In the genomic region with DNA sequence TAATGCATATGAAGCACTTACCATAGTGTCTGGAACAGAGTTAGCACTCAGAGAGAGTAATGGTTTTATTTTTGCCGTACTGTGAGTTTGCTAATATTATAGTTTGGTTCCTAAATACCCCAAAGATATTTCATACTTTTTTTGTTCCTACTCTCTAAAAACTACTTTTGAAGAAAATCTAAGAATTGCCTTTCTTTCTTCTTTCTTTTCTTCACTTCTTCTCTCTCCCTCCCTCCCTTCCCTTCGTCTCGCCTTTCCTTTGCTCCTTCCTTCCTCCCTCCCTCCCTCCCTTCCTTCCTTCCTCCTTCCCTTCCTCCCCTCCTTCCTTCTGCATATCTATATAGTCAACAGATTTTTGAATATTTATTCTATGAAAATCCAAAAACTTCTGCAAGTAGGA, we compare ENCODE assay signal across 29 cellular contexts.
"Had no signal": no experiment of that assay in that cellular context is flagged by ENCODE, and none has a peak within 500 bp of the region (broad histone marks: within the 10 kb centered on the region; RNA-seq: fewer than 3 reads in every experiment).

No MANE protein-coding gene starts in this region.

- DNase-seq: colonic mucosa; cortex of kidney; dermis blood vessel endothelial cell; dorsolateral prefrontal cortex; effector CD4-positive, alpha-beta T cell; effector CD8-positive, alpha-beta T cell; effector memory CD4-positive, alpha-beta T cell; effector memory CD8-positive, alpha-beta T cell; endodermal cell; erythroblast; esophagus squamous epithelium; foreskin fibroblast; foreskin keratinocyte; foreskin melanocyte; gastrocnemius medialis; glutamatergic neuron; head of caudate nucleus; heart left ventricle; heart right ventricle had no signal

- H3K9me3 ChIP-seq: colonic mucosa, esophagus muscularis mucosa, esophagus squamous epithelium, gastrocnemius medialis, gastroesophageal sphincter, heart left ventricle, heart right ventricle had no signal

- H3K4me3 Mint-ChIP-seq: dendritic cell treated with granulocyte-macrophage colony-stimulating factor and Interleukin-4, amounts not matched to agents 40 ng/mL and 50 ng/mL, for 4 days; effector memory CD8-positive, alpha-beta T cell; endodermal cell had no signal

- H3K36me3 ChIP-seq: colonic mucosa, esophagus muscularis mucosa, esophagus squamous epithelium, gastrocnemius medialis, gastroesophageal sphincter, heart left ventricle, heart right ventricle had no signal

- ATAC-seq: effector memory CD8-positive, alpha-beta T cell; esophagus mucosa; foreskin keratinocyte; gastrocnemius medialis; gastroesophageal sphincter; heart left ventricle; heart right ventricle had no signal

- H3K9me3 Mint-ChIP-seq: dendritic cell treated with granulocyte-macrophage colony-stimulating factor and Interleukin-4, amounts not matched to agents 40 ng/mL and 50 ng/mL, for 4 days; endodermal cell had no signal

- H3K27me3 Mint-ChIP-seq: dendritic cell treated with granulocyte-macrophage colony-stimulating factor and Interleukin-4, amounts not matched to agents 40 ng/mL and 50 ng/mL, for 4 days; effector memory CD8-positive, alpha-beta T cell had no signal

- FAIRE-seq: colon, endometrium, endothelial cell of umbilical vein, frontal cortex had no signal

- H3K27ac ChIP-seq: colonic mucosa, coronary artery, dorsolateral prefrontal cortex, epithelial cell of prostate, esophagus squamous epithelium, foreskin keratinocyte, gastrocnemius medialis, heart left ventricle, heart right ventricle had no signal

- H3K4me3 ChIP-seq: colonic mucosa, coronary artery, dorsolateral prefrontal cortex, esophagus muscularis mucosa, esophagus squamous epithelium, gastrocnemius medialis, gastroesophageal sphincter, heart left ventricle, heart right ventricle had no signal

- H3K27ac Mint-ChIP-seq: dendritic cell treated with granulocyte-macrophage colony-stimulating factor and Interleukin-4, amounts not matched to agents 40 ng/mL and 50 ng/mL, for 4 days; effector memory CD8-positive, alpha-beta T cell; endodermal cell had no signal

- H3K27me3 ChIP-seq: colonic mucosa, esophagus muscularis mucosa, esophagus squamous epithelium, gastrocnemius medialis, gastroesophageal sphincter, heart left ventricle, heart right ventricle had no signal

- H3K4me1 ChIP-seq: colonic mucosa, esophagus squamous epithelium, foreskin keratinocyte, gastrocnemius medialis, heart left ventricle, heart right ventricle had no signal
